In the genomic region with DNA sequence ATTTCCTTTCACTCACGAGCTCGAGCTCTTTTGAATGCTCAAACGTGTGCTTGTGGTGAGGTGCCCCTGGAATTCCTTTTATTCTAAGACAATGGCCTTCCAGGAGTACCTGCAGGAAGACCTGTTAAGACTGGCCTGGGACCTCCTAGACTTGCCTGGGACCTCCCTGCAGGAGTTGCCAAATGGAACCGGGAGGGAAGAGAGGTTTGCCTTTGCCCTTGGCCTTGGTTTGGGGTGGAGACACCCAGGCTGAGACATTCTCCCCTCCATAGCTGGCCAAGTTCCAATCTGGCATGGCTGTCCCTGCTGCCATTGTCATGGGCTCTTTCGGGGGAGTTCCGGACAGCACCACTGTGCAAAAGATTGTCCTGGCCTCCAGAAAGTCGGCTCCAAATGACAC, we compare ENCODE assay signal across 13 cellular contexts. TPM values are rescaled to one million over a fixed set of nuclear protein-coding genes. Genes with fewer than 3 reads are reported as not detected.
A peak's percentile ranks its signal among the peaks of the same experiment; 100 is the strongest.
DNase-seq lines count a peak whose midpoint lies in the region; ATAC-seq and TF ChIP-seq lines count a peak whose summit lies in the region.
"Had no signal": no experiment of that assay in that cellular context is flagged by ENCODE, and none has a peak within 500 bp of the region (broad histone marks: within the 10 kb centered on the region; RNA-seq: fewer than 3 reads in every experiment).

No MANE protein-coding gene starts in this region.

- H3K27me3 ChIP-seq in GM23338 (ENCODE audit: insufficient read depth) (no peaks in the 10 kb centered on the region), left lung (no peaks in the 10 kb centered on the region), BE2C (no peaks in the 10 kb centered on the region)

- ATAC-seq in GM23338 (peak; percentile 40), left lung (no peak), GM19023 (IDR thresholded peaks at IDR 0.05; ENCODE audit: unreplicated experiment) (no peak), HG03196 (IDR thresholded peaks at IDR 0.05; ENCODE audit: unreplicated experiment) (no peak)
- no peak for ATAC-seq in stimulated activated effector memory CD8-positive, alpha-beta T cell treated with anti-CD3 and anti-CD28 coated beads, Interleukin-12 subunit alpha, Interleukin-12 subunit beta, amount 100 ng/mL, for 72 hours

- H3K4me2 ChIP-seq in GM23338, result no peak overlapping the region

- no peak overlapping the region for H3K4me3 Mint-ChIP-seq in GM23338
- H3K4me3 Mint-ChIP-seq in stimulated activated effector memory CD8-positive, alpha-beta T cell treated with anti-CD3 and anti-CD28 coated beads, Interleukin-12 subunit alpha, Interleukin-12 subunit beta, amount 100 ng/mL, for 72 hours, result no peak overlapping the region

- no peaks in the 10 kb centered on the region; the same call in 2 of the 3 replicates for H3K36me3 Mint-ChIP-seq in GM23338 (ENCODE audit: low read depth)
- H3K36me3 Mint-ChIP-seq in stimulated activated effector memory CD8-positive, alpha-beta T cell treated with anti-CD3 and anti-CD28 coated beads, Interleukin-12 subunit alpha, Interleukin-12 subunit beta, amount 100 ng/mL, for 72 hours, result peaks cover 9% of the 10 kb centered on the region
- H3K36me3 Mint-ChIP-seq: immature natural killer cell had no signal

- H3K27ac Mint-ChIP-seq in GM23338, result peak overlapping the region; percentile 41; the same call in 1 of the 2 replicates
- peak overlapping the region; percentile 83 for H3K27ac Mint-ChIP-seq in stimulated activated effector memory CD8-positive, alpha-beta T cell treated with anti-CD3 and anti-CD28 coated beads, Interleukin-12 subunit alpha, Interleukin-12 subunit beta, amount 100 ng/mL, for 72 hours

- H3K4me1 Mint-ChIP-seq in GM23338, result peaks cover 41% of the 10 kb centered on the region
- peaks cover 55% of the 10 kb centered on the region for H3K4me1 Mint-ChIP-seq in stimulated activated effector memory CD8-positive, alpha-beta T cell treated with anti-CD3 and anti-CD28 coated beads, Interleukin-12 subunit alpha, Interleukin-12 subunit beta, amount 100 ng/mL, for 72 hours

- TF ChIP-seq CTCF in GM23338 (conservative IDR thresholded peaks at IDR 0.05; ENCODE audit: low read depth in 2 of 2), result no peak
- TF ChIP-seq CTCF in VCaP (conservative IDR thresholded peaks at IDR 0.05), result no peak
- TF ChIP-seq CTCF in left lung (IDR thresholded peaks at IDR 0.05), result no peak
- TF ChIP-seq CTCF in BE2C (IDR thresholded peaks at IDR 0.05; ENCODE audit: low read depth, low read length), result no peak

- DNase-seq in GM23338 (ENCODE audit: low spot score) (peak; percentile 78), left lung (no peak), NCI-H1417 treated with DMSO at 0.1 percent for 48 hours (lab: John Stamatoyannopoulos, UW) (no peak), BE2C (no peak)
- DNase-seq in stimulated activated effector memory CD8-positive, alpha-beta T cell treated with anti-CD3 and anti-CD28 coated beads, Interleukin-12 subunit alpha, Interleukin-12 subunit beta, amount 100 ng/mL, for 72 hours (ENCODE audit: low spot score in 2 of 2), result no peak
- DNase-seq: DMS153; effector memory CD4-positive, alpha-beta T cell; immature natural killer cell; MV-4-11; WERI-Rb-1 had no signal

- H3K27ac ChIP-seq in GM23338 (ENCODE audit: low read depth) (peak overlapping the region; percentile 61; the same call in 1 of the 2 replicates), VCaP (peak overlapping the region; percentile 82), left lung (peak overlapping the region; percentile 75 to 92)
- H3K27ac ChIP-seq: WERI-Rb-1 had no signal

- no peaks in the 10 kb centered on the region for H3K9me3 ChIP-seq in left lung
- no peaks in the 10 kb centered on the region for H3K9me3 ChIP-seq in BE2C

- peaks cover 12% of the 10 kb centered on the region for H3K27me3 Mint-ChIP-seq in GM23338 (ENCODE audit: insufficient read depth, low read depth, poor library complexity)

- H3K4me1 ChIP-seq in GM23338 (ENCODE audit: insufficient read depth) (peaks cover 28% of the 10 kb centered on the region), left lung (peaks cover 29 to 68% of the 10 kb centered on the region in 2 donors), BE2C (peaks cover 27% of the 10 kb centered on the region)

- peak overlapping the region; percentile 19; the same call in 1 of the 2 replicates for H2AFZ ChIP-seq in GM23338

- H3K36me3 ChIP-seq in GM23338 (ENCODE audit: insufficient read depth), result no peaks in the 10 kb centered on the region
- no peaks in the 10 kb centered on the region for H3K36me3 ChIP-seq in left lung
- H3K36me3 ChIP-seq in BE2C, result no peaks in the 10 kb centered on the region
- H3K36me3 ChIP-seq: WERI-Rb-1 had no signal

- H3K79me2 ChIP-seq in GM23338 (replicated peaks; ENCODE audit: insufficient read depth), result no peaks in the 10 kb centered on the region

- no peaks in the 10 kb centered on the region for H4K20me1 ChIP-seq in GM23338 (replicated peaks; ENCODE audit: insufficient read depth)

- no peaks in the 10 kb centered on the region; the same call in 2 of the 3 replicates for H3K9me3 Mint-ChIP-seq in GM23338
- no peaks in the 10 kb centered on the region for H3K9me3 Mint-ChIP-seq in stimulated activated effector memory CD8-positive, alpha-beta T cell treated with anti-CD3 and anti-CD28 coated beads, Interleukin-12 subunit alpha, Interleukin-12 subunit beta, amount 100 ng/mL, for 72 hours
- H3K9me3 Mint-ChIP-seq: immature natural killer cell had no signal

- H3K4me3 ChIP-seq in GM23338 (no peak overlapping the region), left lung (no peak overlapping the region), BE2C (ENCODE audit: low read depth, low read length) (no peak overlapping the region)

- peaks cover 4% of the 10 kb centered on the region; the same call in 1 of the 2 replicates for H3F3A ChIP-seq in GM23338 (replicated peaks; ENCODE audit: low read depth)

- intact Hi-C loops in left lung (cut with DNase I), result no loop called here

- no peaks in the 10 kb centered on the region for H3K9me2 ChIP-seq in GM23338 (ENCODE audit: insufficient read depth)

TF ChIP-seq in GM23338, 12 proteins besides CTCF, POLR2A, EP300 and RAD21 (continues in another document):
- TF ChIP-seq, protein P1, sequence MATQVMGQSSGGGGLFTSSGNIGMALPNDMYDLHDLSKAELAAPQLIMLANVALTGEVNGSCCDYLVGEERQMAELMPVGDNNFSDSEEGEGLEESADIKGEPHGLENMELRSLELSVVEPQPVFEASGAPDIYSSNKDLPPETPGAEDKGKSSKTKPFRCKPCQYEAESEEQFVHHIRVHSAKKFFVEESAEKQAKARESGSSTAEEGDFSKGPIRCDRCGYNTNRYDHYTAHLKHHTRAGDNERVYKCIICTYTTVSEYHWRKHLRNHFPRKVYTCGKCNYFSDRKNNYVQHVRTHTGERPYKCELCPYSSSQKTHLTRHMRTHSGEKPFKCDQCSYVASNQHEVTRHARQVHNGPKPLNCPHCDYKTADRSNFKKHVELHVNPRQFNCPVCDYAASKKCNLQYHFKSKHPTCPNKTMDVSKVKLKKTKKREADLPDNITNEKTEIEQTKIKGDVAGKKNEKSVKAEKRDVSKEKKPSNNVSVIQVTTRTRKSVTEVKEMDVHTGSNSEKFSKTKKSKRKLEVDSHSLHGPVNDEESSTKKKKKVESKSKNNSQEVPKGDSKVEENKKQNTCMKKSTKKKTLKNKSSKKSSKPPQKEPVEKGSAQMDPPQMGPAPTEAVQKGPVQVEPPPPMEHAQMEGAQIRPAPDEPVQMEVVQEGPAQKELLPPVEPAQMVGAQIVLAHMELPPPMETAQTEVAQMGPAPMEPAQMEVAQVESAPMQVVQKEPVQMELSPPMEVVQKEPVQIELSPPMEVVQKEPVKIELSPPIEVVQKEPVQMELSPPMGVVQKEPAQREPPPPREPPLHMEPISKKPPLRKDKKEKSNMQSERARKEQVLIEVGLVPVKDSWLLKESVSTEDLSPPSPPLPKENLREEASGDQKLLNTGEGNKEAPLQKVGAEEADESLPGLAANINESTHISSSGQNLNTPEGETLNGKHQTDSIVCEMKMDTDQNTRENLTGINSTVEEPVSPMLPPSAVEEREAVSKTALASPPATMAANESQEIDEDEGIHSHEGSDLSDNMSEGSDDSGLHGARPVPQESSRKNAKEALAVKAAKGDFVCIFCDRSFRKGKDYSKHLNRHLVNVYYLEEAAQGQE (IDR thresholded peaks at IDR 0.05; ENCODE audit: unreplicated experiment), result no peak
- no peak for TF ChIP-seq EZH2 (IDR thresholded peaks at IDR 0.05; ENCODE audit: low read depth, unreplicated experiment)
- no peak for TF ChIP-seq EZH2phosphoT487 (IDR thresholded peaks at IDR 0.05; ENCODE audit: unreplicated experiment)
- TF ChIP-seq POLR2AphosphoS5 (IDR thresholded peaks at IDR 0.05; ENCODE audit: low read depth), result no peak
- no peak for TF ChIP-seq STAT1 (IDR thresholded peaks at IDR 0.05; ENCODE audit: unreplicated experiment)
- no peak for TF ChIP-seq JUNB (IDR thresholded peaks at IDR 0.05; ENCODE audit: unreplicated experiment)

RNA-seq across cellular contexts. Expression of a gene that starts 39.7 kb away (rescaled TPM):
- 13.0 and 16.0 TPM in 2 replicates for total RNA-seq in GM23338 (2014; rRNA removed; shearing (Covaris generic))
- polyA plus RNA-seq in GM23338 (2016; fragmentation: Nextera tagmentation; extraction: Ambion mirVana), result 12.6 and 12.8 TPM in 2 replicates
- 10 to 100 TPM; 30.9 to 38.9 TPM for total RNA-seq in left lung
- polyA plus RNA-seq in BE2C (2012; ENCODE audit: insufficient read depth, insufficient read length, low read depth), result 42.2 TPM

RNA-seq across cellular contexts. Expression of a gene that starts 41.3 kb away (rescaled TPM):
- 110 and 136 TPM in 2 replicates for total RNA-seq in GM23338 (2014; rRNA removed; shearing (Covaris generic))
- 108 and 114 TPM in 2 replicates for polyA plus RNA-seq in GM23338 (2016; fragmentation: Nextera tagmentation; extraction: Ambion mirVana)
- total RNA-seq in left lung, result 10 to 100 TPM; 40.7 to 73.8 TPM
- polyA plus RNA-seq in BE2C (2012; ENCODE audit: insufficient read depth, insufficient read length, low read depth), result 468 TPM
